ENCODE assay signal across 26 cellular contexts in the genomic region with DNA sequence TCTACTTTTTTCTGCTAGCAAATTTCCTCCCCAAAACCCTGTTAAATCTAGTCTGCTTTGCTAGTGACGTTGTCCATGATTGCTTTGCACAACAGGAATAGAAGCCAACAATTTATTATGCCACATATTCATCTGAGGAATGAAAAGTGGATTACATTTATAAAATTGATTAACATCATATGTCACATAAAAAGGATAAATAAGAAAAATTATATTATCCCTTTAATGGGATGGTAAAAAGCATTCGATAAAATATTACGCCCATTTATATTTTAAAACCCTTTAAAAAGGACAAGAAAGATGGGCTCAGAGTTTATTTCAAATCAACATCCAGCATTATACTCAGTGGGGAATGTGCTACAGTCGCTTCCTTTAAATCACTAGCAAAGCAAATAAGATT.
"Had no signal": no experiment of that assay in that cellular context is flagged by ENCODE, and none has a peak within 500 bp of the region (broad histone marks: within the 10 kb centered on the region; RNA-seq: fewer than 3 reads in every experiment).

No MANE protein-coding gene starts in this region.

- H3K27me3 ChIP-seq: colonic mucosa, esophagus squamous epithelium, gastrocnemius medialis, heart right ventricle, left lung had no signal

- H3K9me3 ChIP-seq: colonic mucosa, esophagus squamous epithelium, gastrocnemius medialis, heart right ventricle had no signal

- DNase-seq: colonic mucosa; cortex of kidney; effector CD8-positive, alpha-beta T cell; effector memory CD8-positive, alpha-beta T cell; endodermal cell; erythroblast; esophagus squamous epithelium; foreskin fibroblast; foreskin melanocyte; gastrocnemius medialis; glutamatergic neuron; head of caudate nucleus; heart right ventricle; hippocampal formation; left cardiac atrium; left lung; left ventricle myocardium superior; lower lobe of right lung; mesenchymal stem cell; mucosa of descending colon; naive B cell had no signal

- FAIRE-seq: endometrium, islet of Langerhans, keratinocyte had no signal

- H3K4me1 ChIP-seq: colonic mucosa, esophagus squamous epithelium, gastrocnemius medialis, heart right ventricle, left lung, lower lobe of right lung had no signal

- H3K4me3 ChIP-seq: colonic mucosa, esophagus squamous epithelium, gastrocnemius medialis, heart right ventricle, left lung, lower lobe of right lung, mucosa of descending colon had no signal

- H3K27ac ChIP-seq: colonic mucosa, epithelial cell of prostate, esophagus squamous epithelium, gastrocnemius medialis, heart right ventricle, left lung, lower lobe of right lung had no signal

- ATAC-seq: effector memory CD8-positive, alpha-beta T cell; esophagus mucosa; gastrocnemius medialis; heart right ventricle; left cardiac atrium; left lung; left ventricle myocardium superior; lower lobe of right lung; mucosa of descending colon had no signal

- H3K36me3 ChIP-seq: colonic mucosa, esophagus squamous epithelium, gastrocnemius medialis, heart right ventricle, left lung, lower lobe of right lung had no signal
